ENCODE assay signal across 22 cellular contexts in genomic region chr10:45280113-45280512, GRCh38. TPM values are rescaled to one million over a fixed set of nuclear protein-coding genes. Genes with fewer than 3 reads are reported as not detected.
DNase-seq lines count a peak whose midpoint lies in the region; ATAC-seq, FAIRE-seq and TF ChIP-seq lines count a peak whose summit lies in the region.
"Had no signal": no experiment of that assay in that cellular context is flagged by ENCODE, and none has a peak within 500 bp of the region (broad histone marks: within the 10 kb centered on the region; RNA-seq: fewer than 3 reads in every experiment).

No MANE protein-coding gene starts in this region.

- TF ChIP-seq POLR2A in K562 (conservative IDR thresholded peaks at IDR 0.05) (no peak), ovary (IDR thresholded peaks at IDR 0.05) (no peak)

- POLR2A ChIA-PET in K562 (lab: Yijun Ruan, JAX) = no interaction called here

- H3K4me2 ChIP-seq in K562 (ENCODE audit: insufficient read depth, low read length) (peak overlapping the region; percentile 16), smooth muscle cell (no peak overlapping the region)

- peak; percentile 25 for ATAC-seq in Right ventricle myocardium superior (ENCODE audit: poor library complexity)
- no peak for ATAC-seq in Right ventricle myocardium inferior
- ATAC-seq in K562 = peak; percentile 73
- peak; percentile 46 for ATAC-seq in left lobe of liver
- ATAC-seq in HG03097 (IDR thresholded peaks at IDR 0.05; ENCODE audit: low FRiP score, unreplicated experiment) = no peak
- ATAC-seq: CD8-positive, alpha-beta T cell; GM12878 had no signal

- H3K9me3 ChIP-seq in K562 (replicated peaks; ENCODE audit: control insufficient read depth, insufficient read depth, low read depth, low read length) (no peaks in the 10 kb centered on the region), smooth muscle cell (replicated peaks; ENCODE audit: low read depth) (no peaks in the 10 kb centered on the region), ovary (no peaks in the 10 kb centered on the region)
- H3K9me3 ChIP-seq: Peyer's patch had no signal

- no peaks in the 10 kb centered on the region for H4K20me1 ChIP-seq in K562 (replicated peaks; ENCODE audit: control insufficient read depth, insufficient read depth, low read length)
- no peaks in the 10 kb centered on the region for H4K20me1 ChIP-seq in smooth muscle cell (ENCODE audit: low read depth)

- H3K9ac ChIP-seq in K562 (ENCODE audit: insufficient read depth in 1 of 2, low read depth in 2 of 2, low read length in 2 of 2) (0 out of 4 replicates have a peak overlapping the region, but pooled peaks of 1 of the 2 experiments have one; percentile 1), smooth muscle cell (ENCODE audit: low read depth) (no peak overlapping the region)

- 0 out of 2 replicates have a peak, but pooled peaks have one; percentile 10 for TF ChIP-seq EP300 in K562 (IDR thresholded peaks at IDR 0.05; ENCODE audit: low read length)
- no peak for TF ChIP-seq EP300 in ovary (IDR thresholded peaks at IDR 0.05)

- H3F3A ChIP-seq in smooth muscle cell (ENCODE audit: low read depth) = no peaks in the 10 kb centered on the region

- 14% methylated on average over 2 of the region's 2 CpGs for WGBS in K562 (ENCODE audit: insufficient coverage, low coverage, missing lambda C conversion rate)
- 33% methylated on average over 2 of the region's 2 CpGs for WGBS in smooth muscle cell (ENCODE audit: low lambda C conversion rate)
- 4 to 5% (median 5%) methylated on average over 2 of the region's 2 CpGs for WGBS in ovary, 3 donors

- H2AFZ ChIP-seq in K562 (ENCODE audit: low read depth, low read length) (peak overlapping the region; percentile 35), smooth muscle cell (ENCODE audit: low read depth) (peak overlapping the region; percentile 49)

- TF ChIP-seq RAD21 in K562 (CRISPR knock-in tag; conservative IDR thresholded peaks at IDR 0.05 in 1 of 2, IDR thresholded peaks at IDR 0.05 in 1 of 2) = no peak

- H3K27me3 ChIP-seq in K562 (ENCODE audit: control insufficient read depth in 2 of 2, insufficient read depth in 2 of 2, low read length in 2 of 2) (no peaks in the 10 kb centered on the region), smooth muscle cell (ENCODE audit: low read depth) (no peaks in the 10 kb centered on the region), ovary (no peaks in the 10 kb centered on the region)
- H3K27me3 ChIP-seq: Peyer's patch had no signal

- no peaks in the 10 kb centered on the region for H3K79me2 ChIP-seq in K562 (ENCODE audit: control insufficient read depth, insufficient read depth, low read length)
- no peaks in the 10 kb centered on the region for H3K79me2 ChIP-seq in smooth muscle cell (ENCODE audit: low read depth)

- H3K4me1 ChIP-seq in K562 (replicated peaks in 1 of 2; ENCODE audit: control insufficient read depth in 2 of 2, insufficient read depth in 2 of 2, low read length in 2 of 2) (peaks cover 21 to 30% of the 10 kb centered on the region in 2 experiments), smooth muscle cell (ENCODE audit: low read depth) (peaks cover 25% of the 10 kb centered on the region), ovary (ENCODE audit: insufficient read depth) (no peaks in the 10 kb centered on the region)
- H3K4me1 ChIP-seq: Peyer's patch had no signal

- TF ChIP-seq CTCF in K562 (IDR thresholded peaks at IDR 0.05 in 2 of 3, conservative IDR thresholded peaks at IDR 0.05 in 1 of 3; ENCODE audit: insufficient read depth in 2 of 3, low read depth in 1 of 3, low read length in 3 of 3) (no peak), smooth muscle cell (IDR thresholded peaks at IDR 0.05; ENCODE audit: borderline replicate concordance, insufficient read depth, poor library complexity, severe bottlenecking) (no peak), ovary (IDR thresholded peaks at IDR 0.05) (no peak)

- no peak overlapping the region; the same call in 2 of the 3 replicates for H3K27ac ChIP-seq in K562 (ENCODE audit: extremely low read depth, low read depth, low read length)
- H3K27ac ChIP-seq in smooth muscle cell (ENCODE audit: low read depth) = no peak overlapping the region
- H3K27ac ChIP-seq in ovary = no peak overlapping the region
- H3K27ac ChIP-seq: 22Rv1, Peyer's patch had no signal

- intact Hi-C loops in Right ventricle myocardium superior (cut with DNase I) (no loop called here), Right ventricle myocardium inferior (cut with DNase I) (no loop called here), K562 (cut with micrococcal nuclease) (no loop called here), ovary (cut with DNase I) (no loop called here)

- CTCF ChIA-PET in K562 (lab: Yijun Ruan, JAX; ENCODE audit: low intra/inter-chr PET ratio) = no interaction called here

- BruUV-seq in K562 (replicated peaks; lab: Mats Ljungman, UMichigan) = no TSS peak

- no peak for DNase-seq in Right ventricle myocardium superior
- DNase-seq in Right ventricle myocardium inferior (ENCODE audit: missing footprints) = no peak
- DNase-seq in K562 (ENCODE audit: extremely low read depth in 1 of 4, low spot score in 3 of 4) = peak in 3 of 4 experiments; percentile 24 to 75 (median 43)
- DNase-seq in left lobe of liver (ENCODE audit: low spot score) = no peak
- DNase-seq in smooth muscle cell (lab: John Stamatoyannopoulos, UW; ENCODE audit: unreplicated experiment) = no peak
- no peak for DNase-seq in ovary
- no peak for DNase-seq in H4 (ENCODE audit: low spot score)
- DNase-seq: CD8-positive, alpha-beta T cell; DND-41; GOT3; Kasumi-1; MM.1S; NCI-H1092 treated with DMSO at 0.1 percent for 48 hours; NCI-H2081 treated with DMSO at 0.1 percent for 48 hours; NCI-H510A treated with DMSO at 0.1 percent for 48 hours; Peyer's patch; SHP77 had no signal

- no peak overlapping the region for H3K4me3 ChIP-seq in K562
- no peak overlapping the region for H3K4me3 ChIP-seq in smooth muscle cell
- no peak overlapping the region for H3K4me3 ChIP-seq in ovary
- H3K4me3 ChIP-seq: GM12878, Peyer's patch had no signal

- in situ Hi-C loops in K562 (cut with MboI) = no loop called here

- H3K9me1 ChIP-seq in K562 (ENCODE audit: control insufficient read depth, insufficient read depth, low read length) = no peaks in the 10 kb centered on the region

- FAIRE-seq in K562 (lab: Jason Lieb, UNC) = peak; percentile 76
- FAIRE-seq: G401.6, GM12878 had no signal

- H3K36me3 ChIP-seq in K562 (ENCODE audit: control insufficient read depth, insufficient read depth, low read length) (no peaks in the 10 kb centered on the region), smooth muscle cell (ENCODE audit: low read depth) (no peaks in the 10 kb centered on the region), ovary (no peaks in the 10 kb centered on the region)
- H3K36me3 ChIP-seq: Peyer's patch had no signal

TF ChIP-seq in K562, 482 proteins besides CTCF, POLR2A, EP300 and RAD21 (continues in another document):
- TF ChIP-seq NCOR1 (IDR thresholded peaks at IDR 0.05) = peak; percentile 27; the same call in 1 of the 2 replicates
- no peak for TF ChIP-seq YY1 (IDR thresholded peaks at IDR 0.05; ENCODE audit: borderline replicate concordance in 1 of 3, control insufficient read depth in 1 of 3, extremely low read depth in 1 of 3, insufficient read depth in 3 of 3, insufficient read length in 1 of 3, insufficient replicate concordance in 2 of 3, low read depth in 1 of 3, low read length in 2 of 3)

RNA-seq across cellular contexts. Expression of gene OR13A1, which starts 35.3 kb away (rescaled TPM):
- total RNA-seq in Right ventricle myocardium superior = not detected
- not detected for total RNA-seq in Right ventricle myocardium inferior
- total RNA-seq in K562 (2011; cell fraction: chromatin; rRNA removed; ENCODE audit: low replicate concordance) = not detected in 2 replicates
- total RNA-seq in K562 (2011; cell fraction: nucleolus; rRNA removed) = not detected in 2 replicates
- 0.22 TPM in 1 of 2 replicates, not detected in the other for total RNA-seq in K562 (2011; cell fraction: nucleoplasm; rRNA removed)
- not detected in 2 replicates for total RNA-seq in K562 (2014; rRNA removed)
- not detected in 2 replicates for total RNA-seq in K562 (2014; rRNA removed; fragmentation: Illumina TruSeq; extraction: Trizol)
- total RNA-seq in K562 (2015; rRNA removed; fragmentation: Illumina TruSeq; extraction: Trizol) = 0.11 TPM in 1 of 2 replicates, not detected in the other
- total RNA-seq in K562 (2021) = 0.07 and 0.13 TPM in 2 replicates
- 0.06 and 0.08 TPM in 2 replicates for polyA plus RNA-seq in K562 (2011; rRNA removed)
- 0.01 and 0.19 TPM in 2 replicates for polyA plus RNA-seq in K562 (2011; cell fraction: cytosol; rRNA removed)
- polyA plus RNA-seq in K562 (2011; cell fraction: nucleus; rRNA removed) = 0.17 and 0.20 TPM in 2 replicates
- 0.12 and 0.17 TPM in 2 replicates for polyA plus RNA-seq in K562 (2012)
- 0.06 TPM in 1 of 2 replicates, not detected in the other for polyA plus RNA-seq in K562 (2014; fragmentation: Illumina TruSeq; extraction: Trizol)
- under 1 TPM; 0.03 to 0.10 TPM for polyA plus RNA-seq in K562 (2014; fragmentation: Nextera tagmentation; extraction: Ambion mirVana)
- polyA plus RNA-seq in K562 (2014; rRNA removed) = 0.04 TPM in 1 of 2 replicates, not detected in the other
- not detected in 2 replicates for polyA minus RNA-seq in K562 (2011; rRNA and poly(A)+ RNA removed)
- polyA minus RNA-seq in K562 (2011; cell fraction: cytosol; rRNA and poly(A)+ RNA removed) = not detected in 2 replicates
- 0.13 TPM in 1 of 2 replicates, not detected in the other for polyA minus RNA-seq in K562 (2011; cell fraction: nucleus; rRNA and poly(A)+ RNA removed)
- not detected for total RNA-seq in left lobe of liver
- total RNA-seq in smooth muscle cell = 0.67 TPM in 1 of 2 replicates, not detected in the other
- not detected in 2 replicates for polyA plus RNA-seq in smooth muscle cell
- under 1 TPM in 2 of 7 donors, not detected in 5; 0.08 to 0.15 TPM for total RNA-seq in ovary
- polyA plus RNA-seq in ovary = not detected
- total RNA-seq in H4 (2014; rRNA removed; shearing (Covaris generic)) = not detected in 2 replicates
- total RNA-seq: CD8-positive, alpha-beta T cell; Peyer's patch had no signal
- polyA plus RNA-seq: BJ had no signal

Comparison
In these comparisons a context has a peak if more than half of its experiments do, and no peak if none do; other contexts are left out.
1. ATAC-seq: peak in Right ventricle myocardium superior (single experiment), K562 (single experiment) and left lobe of liver (single experiment); none in Right ventricle myocardium inferior (single experiment) and HG03097 (single experiment).
2. DNase-seq: peak in K562 (3 of 4); none in Right ventricle myocardium superior (single experiment), Right ventricle myocardium inferior (single experiment), left lobe of liver (single experiment), smooth muscle cell (single experiment), ovary (0 of 5) and H4 (single experiment).